In the genomic region with DNA sequence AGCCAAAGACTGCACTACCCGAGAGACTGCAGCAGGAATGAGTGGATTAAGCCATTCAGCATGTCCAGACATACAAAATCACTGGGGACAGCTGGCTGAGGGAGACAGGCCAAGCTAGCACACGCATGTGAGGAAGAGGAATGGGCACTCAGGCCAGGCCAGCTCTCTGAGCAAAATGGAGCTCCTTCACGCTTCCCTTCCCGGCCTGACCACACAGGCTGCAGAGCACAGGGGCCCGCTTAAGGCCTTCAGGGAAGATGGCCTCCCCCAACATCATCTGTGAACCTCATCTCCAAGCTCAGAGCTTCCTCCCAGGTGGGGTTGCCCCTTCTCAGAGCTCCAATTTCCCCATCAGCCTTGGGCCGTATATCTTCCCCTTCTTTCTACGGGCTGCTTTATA, we compare ENCODE assay signal across 1 cellular context.
TF ChIP-seq lines count a peak whose summit lies in the region.

No MANE protein-coding gene starts in this region.

TF ChIP-seq in IMR-90, 13 proteins besides CTCF, POLR2A, EP300 and RAD21:
- TF ChIP-seq, protein P1, sequence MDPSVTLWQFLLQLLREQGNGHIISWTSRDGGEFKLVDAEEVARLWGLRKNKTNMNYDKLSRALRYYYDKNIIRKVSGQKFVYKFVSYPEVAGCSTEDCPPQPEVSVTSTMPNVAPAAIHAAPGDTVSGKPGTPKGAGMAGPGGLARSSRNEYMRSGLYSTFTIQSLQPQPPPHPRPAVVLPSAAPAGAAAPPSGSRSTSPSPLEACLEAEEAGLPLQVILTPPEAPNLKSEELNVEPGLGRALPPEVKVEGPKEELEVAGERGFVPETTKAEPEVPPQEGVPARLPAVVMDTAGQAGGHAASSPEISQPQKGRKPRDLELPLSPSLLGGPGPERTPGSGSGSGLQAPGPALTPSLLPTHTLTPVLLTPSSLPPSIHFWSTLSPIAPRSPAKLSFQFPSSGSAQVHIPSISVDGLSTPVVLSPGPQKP (IDR thresholded peaks at IDR 0.05; ENCODE audit: borderline replicate concordance, low read depth, low read length), result no peak
- TF ChIP-seq MXI1 (IDR thresholded peaks at IDR 0.05; ENCODE audit: borderline replicate concordance, low read depth, low read length) (no peak), FOS (IDR thresholded peaks at IDR 0.05; ENCODE audit: low read depth, low read length) (no peak), MAFK (IDR thresholded peaks at IDR 0.05; ENCODE audit: low read depth, low read length) (no peak), CHD1 (IDR thresholded peaks at IDR 0.05; ENCODE audit: low read depth, low read length) (no peak), RFX5 (IDR thresholded peaks at IDR 0.05; ENCODE audit: low read depth, low read length) (no peak), MAZ (IDR thresholded peaks at IDR 0.05; ENCODE audit: borderline replicate concordance, low read depth, low read length) (no peak)
